Comparison of ENCODE assay signal across 14 cellular contexts in the genomic region with DNA sequence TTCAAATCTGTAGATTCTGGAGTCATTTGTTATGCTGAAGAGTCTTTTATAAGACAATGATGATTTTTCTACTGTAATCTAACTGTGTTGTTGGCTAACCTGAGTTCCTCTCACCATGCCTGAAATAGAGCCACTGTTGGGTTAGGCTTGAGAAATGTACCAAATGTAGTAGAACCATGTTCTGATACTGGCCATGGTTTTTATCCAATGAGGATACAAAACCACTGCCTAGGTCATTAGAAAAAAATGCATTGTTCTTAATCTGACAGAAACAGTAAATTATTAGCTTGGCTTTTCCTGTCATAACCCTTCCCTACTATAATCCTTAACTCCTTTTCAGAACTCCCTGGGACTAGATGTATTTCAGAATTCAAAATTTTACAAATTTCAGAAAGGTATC.
DNase-seq lines count a peak whose midpoint lies in the region; TF ChIP-seq lines count a peak whose summit lies in the region.
"Had no signal": no experiment of that assay in that cellular context is flagged by ENCODE, and none has a peak within 500 bp of the region (broad histone marks: within the 10 kb centered on the region; RNA-seq: fewer than 3 reads in every experiment).

No MANE protein-coding gene starts in this region.

- peak overlapping the region; percentile 82 for H3K27ac ChIP-seq in hepatocyte
- H3K27ac ChIP-seq: KMS-11, SJSA1 had no signal

- H3K9me3 ChIP-seq in adipocyte (ENCODE audit: control insufficient read depth, low read length) (no peaks in the 10 kb centered on the region), hepatocyte (ENCODE audit: low read depth) (no peaks in the 10 kb centered on the region)
- H3K9me3 ChIP-seq: SJSA1 had no signal

- H3K27me3 ChIP-seq in adipocyte (replicated peaks; ENCODE audit: control insufficient read depth, insufficient read depth, low read length) = no peaks in the 10 kb centered on the region
- no peaks in the 10 kb centered on the region for H3K27me3 ChIP-seq in hepatocyte

- BruUV-seq in Calu3 (replicated peaks; lab: Mats Ljungman, UMichigan) = no TSS peak

- H3K4me1 ChIP-seq in adipocyte (ENCODE audit: control insufficient read depth, insufficient read depth, low read length) (peaks cover 36% of the 10 kb centered on the region), hepatocyte (ENCODE audit: insufficient read depth) (peaks cover 21% of the 10 kb centered on the region)
- H3K4me1 ChIP-seq: SJSA1 had no signal

- no peaks in the 10 kb centered on the region for H3K27me3 Mint-ChIP-seq in Calu3 (ENCODE audit: unreplicated experiment)
- H3K27me3 Mint-ChIP-seq: CD8-positive, alpha-beta memory T cell had no signal

- no peak overlapping the region for H3K4me3 ChIP-seq in adipocyte (ENCODE audit: low read length)
- H3K4me3 ChIP-seq in hepatocyte = no peak overlapping the region
- H3K4me3 ChIP-seq: SJSA1 had no signal

- CTCF ChIA-PET in Calu3 (lab: Charles Lee) = interaction anchor here (0.7 to 1.0 kb wide), 2 partner anchors 11 to 28 kb away, joined by 3 to 4 read pairs; no protein-coding TSS in a partner anchor

- peaks cover 3% of the 10 kb centered on the region for H3K9me3 Mint-ChIP-seq in Calu3 (ENCODE audit: low read depth, unreplicated experiment)
- H3K9me3 Mint-ChIP-seq: CD8-positive, alpha-beta memory T cell had no signal

- DNase-seq in Calu3 = no peak
- DNase-seq in adipocyte (ENCODE audit: low read depth) = no peak
- no peak for DNase-seq in hepatocyte (ENCODE audit: low spot score)
- DNase-seq in renal cortical epithelial cell (ENCODE audit: low read depth) = peak; percentile 66
- no peak for DNase-seq in NCI-H1694 (lab: John Stamatoyannopoulos, UW)
- no peak for DNase-seq in COR-L47 (lab: John Stamatoyannopoulos, UW)
- no peak for DNase-seq in SHP77 treated with DMSO at 0.1 percent for 48 hours (lab: John Stamatoyannopoulos, UW)
- DNase-seq: CD8-positive, alpha-beta memory T cell; GF-D8; MV-4-11; NCI-H1417 treated with DMSO at 0.1 percent for 48 hours; NCI-H524 treated with DMSO at 0.1 percent for 48 hours had no signal

- no peak overlapping the region for H2AFZ ChIP-seq in hepatocyte

- peak overlapping the region; percentile 67 for H3K27ac Mint-ChIP-seq in Calu3 (ENCODE audit: unreplicated experiment)
- H3K27ac Mint-ChIP-seq: CD8-positive, alpha-beta memory T cell had no signal

- no peaks in the 10 kb centered on the region for H3K79me2 ChIP-seq in hepatocyte

- intact Hi-C loops in Calu3 (cut with micrococcal nuclease; ENCODE audit: unreplicated experiment) = loop anchor here (5.0 kb wide), 1 partner anchor 182 kb away; no protein-coding TSS in a partner anchor

- peaks cover 17% of the 10 kb centered on the region for H3K36me3 Mint-ChIP-seq in Calu3 (ENCODE audit: insufficient read depth, unreplicated experiment)
- H3K36me3 Mint-ChIP-seq: CD8-positive, alpha-beta memory T cell had no signal

- H3K9ac ChIP-seq in adipocyte (ENCODE audit: low read length) = peak overlapping the region; percentile 79
- H3K9ac ChIP-seq: KMS-11 had no signal

- H3K36me3 ChIP-seq in adipocyte (ENCODE audit: control insufficient read depth, insufficient read depth, low read length, severe bottlenecking) (no peaks in the 10 kb centered on the region), hepatocyte (replicated peaks; ENCODE audit: insufficient read depth, low read depth) (no peaks in the 10 kb centered on the region)
- H3K36me3 ChIP-seq: SJSA1 had no signal

- peaks cover 45% of the 10 kb centered on the region for H3K4me1 Mint-ChIP-seq in Calu3 (ENCODE audit: low read depth, unreplicated experiment)

- H4K20me1 ChIP-seq in hepatocyte (ENCODE audit: insufficient read depth, poor library complexity, severe bottlenecking) = no peaks in the 10 kb centered on the region

- H3K4me2 ChIP-seq in hepatocyte = peak overlapping the region; percentile 64

- TF ChIP-seq CTCF in Calu3 (IDR thresholded peaks at IDR 0.05; ENCODE audit: unreplicated experiment) (no peak), hepatocyte (IDR thresholded peaks at IDR 0.05; ENCODE audit: poor library complexity) (no peak)

- no peaks in the 10 kb centered on the region for H3K9me2 ChIP-seq in hepatocyte (replicated peaks; ENCODE audit: insufficient read depth)

- H3K4me3 Mint-ChIP-seq in Calu3 (ENCODE audit: low read depth, unreplicated experiment) = peak overlapping the region; percentile 38
- H3K4me3 Mint-ChIP-seq: CD8-positive, alpha-beta memory T cell had no signal
